In the genomic region with DNA sequence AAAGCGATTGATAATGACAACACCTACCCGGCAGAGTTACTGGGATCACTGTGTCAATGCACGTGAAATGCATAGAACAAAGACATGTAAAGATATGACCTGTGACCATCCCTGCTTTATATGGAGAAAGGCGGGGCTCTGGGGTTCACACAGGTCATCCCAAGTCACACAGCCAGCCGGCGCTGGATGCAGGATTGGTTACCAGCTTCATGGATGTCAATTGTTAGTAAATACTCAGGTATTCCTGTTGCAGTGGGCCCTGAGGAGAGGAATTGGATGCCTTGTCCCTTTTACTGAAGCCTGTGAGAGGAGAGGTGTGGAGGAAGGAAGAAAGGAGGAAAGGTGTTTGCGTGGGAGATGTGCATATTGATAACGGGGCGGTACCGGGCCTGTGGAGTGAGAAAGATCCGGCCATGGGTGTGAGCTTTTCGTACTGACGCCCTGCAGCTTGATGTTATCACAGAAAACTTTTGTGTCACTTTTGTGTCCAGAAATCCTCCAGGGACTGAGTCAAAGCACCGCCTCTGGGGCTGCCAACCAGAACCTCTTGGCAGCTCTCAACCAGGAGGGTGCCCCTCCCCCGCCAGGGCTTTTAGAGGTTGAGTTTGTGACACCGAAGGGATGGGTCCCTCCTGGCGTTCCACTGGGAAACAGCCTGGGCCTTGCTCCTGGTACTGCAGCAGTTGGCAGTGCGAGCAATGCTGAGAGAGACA, we compare ENCODE assay signal across 1 cellular context.
A peak's percentile ranks its signal among the peaks of the same experiment; 100 is the strongest.
TF ChIP-seq lines count a peak whose summit lies in the region.

No MANE protein-coding gene starts in this region.

TF ChIP-seq in K562, 482 proteins besides CTCF, POLR2A, EP300 and RAD21 (continued from another document):
- TF ChIP-seq ID3 (CRISPR knock-in tag; IDR thresholded peaks at IDR 0.05) (no peak), ID3 (tag; IDR thresholded peaks at IDR 0.05) (0 out of 2 replicates have a peak, but pooled peaks have one; percentile 13), SMARCE1 (IDR thresholded peaks at IDR 0.05) (0 out of 2 replicates have a peak, but pooled peaks have one; percentile 56), ZNF175 (CRISPR knock-in tag; IDR thresholded peaks at IDR 0.05; ENCODE audit: low read depth) (no peak), RBM14 (IDR thresholded peaks at IDR 0.05; ENCODE audit: borderline replicate concordance, insufficient read depth, low read depth, low read length) (no peak), PHTF2 (CRISPR knock-in tag; IDR thresholded peaks at IDR 0.05) (no peak), MAFF (IDR thresholded peaks at IDR 0.05; ENCODE audit: low read length) (no peak), RUNX1 (IDR thresholded peaks at IDR 0.05; ENCODE audit: low read depth) (no peak), ZNF232 (CRISPR knock-in tag; IDR thresholded peaks at IDR 0.05) (no peak), KLF6 (CRISPR knock-in tag; IDR thresholded peaks at IDR 0.05; ENCODE audit: borderline replicate concordance) (no peak), ZNF551 (CRISPR knock-in tag; IDR thresholded peaks at IDR 0.05) (no peak), GABPA (tag; conservative IDR thresholded peaks at IDR 0.05; ENCODE audit: low read depth) (no peak), JUND (IDR thresholded peaks at IDR 0.05; ENCODE audit: borderline replicate concordance, low read depth, low read length) (0 out of 2 replicates have a peak, but pooled peaks have one; percentile 8), JUND (tag; IDR thresholded peaks at IDR 0.05; ENCODE audit: borderline replicate concordance, low read depth, low read length) (no peak; the same call in 2 of the 3 replicates), GATAD2A (IDR thresholded peaks at IDR 0.05) (0 out of 2 replicates have a peak, but pooled peaks have one; percentile 32), MCM5 (IDR thresholded peaks at IDR 0.05; ENCODE audit: low read depth) (no peak), ATF7 (IDR thresholded peaks at IDR 0.05) (0 out of 2 replicates have a peak, but pooled peaks have one; percentile 13), NR4A1 (CRISPR knock-in tag; IDR thresholded peaks at IDR 0.05) (no peak), NR4A1 (tag; IDR thresholded peaks at IDR 0.05) (0 out of 2 replicates have a peak, but pooled peaks have one; percentile 19), NR2C1 (IDR thresholded peaks at IDR 0.05) (no peak), NR2C1 (tag; IDR thresholded peaks at IDR 0.05) (0 out of 2 replicates have a peak, but pooled peaks have one; percentile 58), TAL1 (IDR thresholded peaks at IDR 0.05) (0 out of 2 replicates have a peak, but pooled peaks have one; percentile 27), ZNF707 (CRISPR knock-in tag; conservative IDR thresholded peaks at IDR 0.05) (no peak), SPI1 (IDR thresholded peaks at IDR 0.05; ENCODE audit: borderline replicate concordance, low read depth, low read length) (0 out of 2 replicates have a peak, but pooled peaks have one; percentile 2), ZNF511 (CRISPR knock-in tag; IDR thresholded peaks at IDR 0.05) (no peak)
- TF ChIP-seq, protein P1, sequence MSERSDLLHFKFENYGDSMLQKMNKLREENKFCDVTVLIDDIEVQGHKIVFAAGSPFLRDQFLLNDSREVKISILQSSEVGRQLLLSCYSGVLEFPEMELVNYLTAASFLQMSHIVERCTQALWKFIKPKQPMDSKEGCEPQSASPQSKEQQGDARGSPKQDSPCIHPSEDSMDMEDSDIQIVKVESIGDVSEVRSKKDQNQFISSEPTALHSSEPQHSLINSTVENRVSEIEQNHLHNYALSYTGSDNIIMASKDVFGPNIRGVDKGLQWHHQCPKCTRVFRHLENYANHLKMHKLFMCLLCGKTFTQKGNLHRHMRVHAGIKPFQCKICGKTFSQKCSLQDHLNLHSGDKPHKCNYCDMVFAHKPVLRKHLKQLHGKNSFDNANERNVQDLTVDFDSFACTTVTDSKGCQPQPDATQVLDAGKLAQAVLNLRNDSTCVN (CRISPR knock-in tag; IDR thresholded peaks at IDR 0.05): no peak
